ENCODE assay signal across 15 cellular contexts in genomic region chr14:104893435-104894207, GRCh38. TPM values are rescaled to one million over a fixed set of nuclear protein-coding genes. Genes with fewer than 3 reads are reported as not detected.
A peak's percentile ranks its signal among the peaks of the same experiment; 100 is the strongest.
DNase-seq lines count a peak whose midpoint lies in the region; ATAC-seq, FAIRE-seq and TF ChIP-seq lines count a peak whose summit lies in the region.
"Had no signal": no experiment of that assay in that cellular context is flagged by ENCODE, and none has a peak within 500 bp of the region (broad histone marks: within the 10 kb centered on the region; RNA-seq: fewer than 3 reads in every experiment).

No MANE protein-coding gene starts in this region.

- H3K27me3 Mint-ChIP-seq in activated CD4-positive, alpha-beta T cell treated with anti-CD3 and anti-CD28 coated beads for 36 hours, result no peaks in the 10 kb centered on the region
- no peaks in the 10 kb centered on the region for H3K27me3 Mint-ChIP-seq in activated CD4-positive, alpha-beta T cell treated with anti-CD3 and anti-CD28 coated beads, Interleukin-2, amount 10 ng/mL, durations not matched to agents 24 days and 14 days
- H3K27me3 Mint-ChIP-seq in neural progenitor cell (ENCODE audit: insufficient read depth, low read depth), result peaks cover 2% of the 10 kb centered on the region
- peaks cover 0 to 3% of the 10 kb centered on the region in 2 donors for H3K27me3 Mint-ChIP-seq in effector memory CD8-positive, alpha-beta T cell

- no peaks in the 10 kb centered on the region for H3K4me1 Mint-ChIP-seq in activated CD4-positive, alpha-beta T cell treated with anti-CD3 and anti-CD28 coated beads for 36 hours
- H3K4me1 Mint-ChIP-seq in activated CD4-positive, alpha-beta T cell treated with anti-CD3 and anti-CD28 coated beads, Interleukin-2, amount 10 ng/mL, durations not matched to agents 24 days and 14 days, result peaks cover 3% of the 10 kb centered on the region
- H3K4me1 Mint-ChIP-seq in neural progenitor cell, result peaks cover 4% of the 10 kb centered on the region
- no peaks in the 10 kb centered on the region for H3K4me1 Mint-ChIP-seq in effector memory CD8-positive, alpha-beta T cell (ENCODE audit: low read depth in 2 of 2)

- H3K4me3 ChIP-seq in hepatocyte (no peak overlapping the region), small intestine (ENCODE audit: low read depth in 1 of 2, low read length in 2 of 2) (no peak overlapping the region), neural progenitor cell (no peak overlapping the region)
- H3K4me3 ChIP-seq: A549, esophagus muscularis mucosa had no signal

- FAIRE-seq in small intestine (lab: Jason Lieb, UNC), result no peak
- FAIRE-seq: A549, H1 had no signal

- H3K4me1 ChIP-seq in hepatocyte (ENCODE audit: insufficient read depth) (no peaks in the 10 kb centered on the region), small intestine (ENCODE audit: control insufficient read depth in 2 of 2, insufficient read depth in 1 of 2, low read depth in 1 of 2, low read length in 1 of 2) (no peaks in the 10 kb centered on the region), neural progenitor cell (peaks cover 7% of the 10 kb centered on the region)

- no peak overlapping the region for H3K4me3 Mint-ChIP-seq in activated CD4-positive, alpha-beta T cell treated with anti-CD3 and anti-CD28 coated beads for 36 hours
- H3K4me3 Mint-ChIP-seq in activated CD4-positive, alpha-beta T cell treated with anti-CD3 and anti-CD28 coated beads, Interleukin-2, amount 10 ng/mL, durations not matched to agents 24 days and 14 days, result no peak overlapping the region
- no peak overlapping the region for H3K4me3 Mint-ChIP-seq in neural progenitor cell
- H3K4me3 Mint-ChIP-seq in effector memory CD8-positive, alpha-beta T cell, result no peak overlapping the region

- TF ChIP-seq CTCF in hepatocyte (IDR thresholded peaks at IDR 0.05; ENCODE audit: poor library complexity) (no peak), neural progenitor cell (IDR thresholded peaks at IDR 0.05) (no peak)

- H4K20me1 ChIP-seq in hepatocyte (ENCODE audit: insufficient read depth, poor library complexity, severe bottlenecking), result no peaks in the 10 kb centered on the region
- no peaks in the 10 kb centered on the region for H4K20me1 ChIP-seq in neural progenitor cell (ENCODE audit: low read depth)

- H2AFZ ChIP-seq in hepatocyte, result no peak overlapping the region
- no peak overlapping the region for H2AFZ ChIP-seq in neural progenitor cell (replicated peaks)

- no peaks in the 10 kb centered on the region for H3K36me3 Mint-ChIP-seq in activated CD4-positive, alpha-beta T cell treated with anti-CD3 and anti-CD28 coated beads for 36 hours (ENCODE audit: low read depth)
- no peaks in the 10 kb centered on the region for H3K36me3 Mint-ChIP-seq in activated CD4-positive, alpha-beta T cell treated with anti-CD3 and anti-CD28 coated beads, Interleukin-2, amount 10 ng/mL, durations not matched to agents 24 days and 14 days (ENCODE audit: low read depth)
- H3K36me3 Mint-ChIP-seq in neural progenitor cell, result no peaks in the 10 kb centered on the region
- peaks cover 8% of the 10 kb centered on the region for H3K36me3 Mint-ChIP-seq in effector memory CD8-positive, alpha-beta T cell (ENCODE audit: insufficient read depth)

- H3K9me3 Mint-ChIP-seq in activated CD4-positive, alpha-beta T cell treated with anti-CD3 and anti-CD28 coated beads for 36 hours (ENCODE audit: low read depth), result no peaks in the 10 kb centered on the region
- peaks cover 3% of the 10 kb centered on the region for H3K9me3 Mint-ChIP-seq in activated CD4-positive, alpha-beta T cell treated with anti-CD3 and anti-CD28 coated beads, Interleukin-2, amount 10 ng/mL, durations not matched to agents 24 days and 14 days
- H3K9me3 Mint-ChIP-seq in neural progenitor cell, result no peaks in the 10 kb centered on the region
- H3K9me3 Mint-ChIP-seq in effector memory CD8-positive, alpha-beta T cell, result no peaks in the 10 kb centered on the region

- POLR2A ChIA-PET in activated CD4-positive, alpha-beta T cell treated with anti-CD3 and anti-CD28 coated beads for 36 hours (lab: Charles Lee), result no interaction called here

- H3K36me3 ChIP-seq in hepatocyte (replicated peaks; ENCODE audit: insufficient read depth, low read depth) (no peaks in the 10 kb centered on the region), small intestine (ENCODE audit: control insufficient read depth in 2 of 2, insufficient read depth in 2 of 2, low read length in 2 of 2) (peaks cover 0 to 3% of the 10 kb centered on the region in 2 donors), neural progenitor cell (no peaks in the 10 kb centered on the region)

- ATAC-seq in activated CD4-positive, alpha-beta T cell treated with anti-CD3 and anti-CD28 coated beads for 36 hours, result no peak
- no peak for ATAC-seq in GM21825 (IDR thresholded peaks at IDR 0.05; ENCODE audit: unreplicated experiment)
- no peak for ATAC-seq in effector memory CD8-positive, alpha-beta T cell (replicated peaks)

- H3K27me3 ChIP-seq in hepatocyte, result no peaks in the 10 kb centered on the region
- H3K27me3 ChIP-seq in small intestine (ENCODE audit: control insufficient read depth in 2 of 2, insufficient read depth in 2 of 2, low read length in 2 of 2), result no peaks in the 10 kb centered on the region
- no peaks in the 10 kb centered on the region for H3K27me3 ChIP-seq in neural progenitor cell
- H3K27me3 ChIP-seq: esophagus muscularis mucosa had no signal

- H3K4me2 ChIP-seq in hepatocyte, result no peak overlapping the region
- H3K4me2 ChIP-seq in neural progenitor cell, result no peak overlapping the region
- H3K4me2 ChIP-seq: A549 had no signal

- H3K9me2 ChIP-seq in hepatocyte (replicated peaks; ENCODE audit: insufficient read depth), result no peaks in the 10 kb centered on the region

- CTCF ChIA-PET in activated CD4-positive, alpha-beta T cell treated with anti-CD3 and anti-CD28 coated beads for 36 hours (lab: Charles Lee), result interaction anchor here (0.5 kb wide), 1 partner anchor 10 kb away, joined by 3 read pairs; no protein-coding TSS in a partner anchor

- peak; percentile 5 for DNase-seq in activated CD4-positive, alpha-beta T cell treated with anti-CD3 and anti-CD28 coated beads for 36 hours
- no peak for DNase-seq in activated CD4-positive, alpha-beta T cell treated with anti-CD3 and anti-CD28 coated beads, Interleukin-2, amount 10 ng/mL, durations not matched to agents 24 days and 14 days
- DNase-seq in NCI-H69 (lab: John Stamatoyannopoulos, UW) (peak; percentile 43), hepatocyte (ENCODE audit: low spot score) (peak; percentile 5), small intestine (peak; percentile 79), neural progenitor cell (ENCODE audit: low spot score) (no peak)
- no peak for DNase-seq in effector memory CD8-positive, alpha-beta T cell
- DNase-seq: activated T-cell treated with anti-CD3 and anti-CD28 coated beads for 4 hours, NCI-H2081 treated with DMSO at 0.1 percent for 48 hours had no signal

- intact Hi-C loops in activated CD4-positive, alpha-beta T cell treated with anti-CD3 and anti-CD28 coated beads for 36 hours (cut with DNase I, micrococcal nuclease), result no loop called here
- intact Hi-C loops in activated CD4-positive, alpha-beta T cell treated with anti-CD3 and anti-CD28 coated beads, Interleukin-2, amount 10 ng/mL, durations not matched to agents 24 days and 14 days (cut with micrococcal nuclease), result no loop called here

- H3K9ac ChIP-seq in neural progenitor cell, result no peak overlapping the region

- H3F3A ChIP-seq in neural progenitor cell (ENCODE audit: low read depth), result no peaks in the 10 kb centered on the region

- WGBS in hepatocyte (ENCODE audit: low lambda C conversion rate, missing lambda C conversion rate), result 92% methylated on average over 33 of the region's 39 CpGs
- 25 to 60% (median 44%) methylated on average over 39 of the region's 39 CpGs for WGBS in small intestine, 3 donors

- no peaks in the 10 kb centered on the region for H3K79me2 ChIP-seq in hepatocyte
- no peaks in the 10 kb centered on the region for H3K79me2 ChIP-seq in neural progenitor cell (ENCODE audit: low read depth)

- no peak overlapping the region for H3K27ac Mint-ChIP-seq in activated CD4-positive, alpha-beta T cell treated with anti-CD3 and anti-CD28 coated beads for 36 hours
- H3K27ac Mint-ChIP-seq in activated CD4-positive, alpha-beta T cell treated with anti-CD3 and anti-CD28 coated beads, Interleukin-2, amount 10 ng/mL, durations not matched to agents 24 days and 14 days, result no peak overlapping the region
- H3K27ac Mint-ChIP-seq in neural progenitor cell, result no peak overlapping the region
- no peak overlapping the region for H3K27ac Mint-ChIP-seq in effector memory CD8-positive, alpha-beta T cell

- H3K9me3 ChIP-seq in hepatocyte (ENCODE audit: low read depth), result no peaks in the 10 kb centered on the region
- H3K9me3 ChIP-seq in small intestine (ENCODE audit: control insufficient read depth, low read depth), result no peaks in the 10 kb centered on the region
- H3K9me3 ChIP-seq in neural progenitor cell (ENCODE audit: low read depth), result no peaks in the 10 kb centered on the region
- H3K9me3 ChIP-seq: A549, esophagus muscularis mucosa had no signal

- H3K27ac ChIP-seq in hepatocyte (no peak overlapping the region), small intestine (ENCODE audit: low read depth in 1 of 2, low read length in 1 of 2) (no peak overlapping the region), neural progenitor cell (no peak overlapping the region)
- H3K27ac ChIP-seq: A549, esophagus muscularis mucosa, HL-60 had no signal

RNA-seq across cellular contexts. Expression of gene CEP170B, which starts 28.6 kb away (rescaled TPM):
- 1 to 10 TPM; 3.9 to 4.0 TPM for total RNA-seq in activated CD4-positive, alpha-beta T cell treated with anti-CD3 and anti-CD28 coated beads for 36 hours
- total RNA-seq in activated CD4-positive, alpha-beta T cell treated with anti-CD3 and anti-CD28 coated beads, Interleukin-2, amount 10 ng/mL, durations not matched to agents 24 days and 14 days, result 8.3 and 9.0 TPM in 2 replicates
- total RNA-seq in hepatocyte, result 12.0 and 20.3 TPM in 2 replicates
- polyA plus RNA-seq in hepatocyte, result 7.6 and 9.5 TPM in 2 replicates
- 10 to 100 TPM; 24.9 to 33.9 (median 32.7) TPM for polyA plus RNA-seq in small intestine
- 3.0 and 13.7 TPM in 2 replicates for total RNA-seq in neural progenitor cell (ENCODE audit: low replicate concordance)

RNA-seq across cellular contexts. Expression of gene PLD4, which starts 31.1 kb away (rescaled TPM):
- not detected for total RNA-seq in activated CD4-positive, alpha-beta T cell treated with anti-CD3 and anti-CD28 coated beads for 36 hours
- 0.07 and 0.21 TPM in 2 replicates for total RNA-seq in activated CD4-positive, alpha-beta T cell treated with anti-CD3 and anti-CD28 coated beads, Interleukin-2, amount 10 ng/mL, durations not matched to agents 24 days and 14 days
- total RNA-seq in hepatocyte, result not detected in 2 replicates
- polyA plus RNA-seq in hepatocyte, result 0.77 and 1.1 TPM in 2 replicates
- polyA plus RNA-seq in small intestine, result 1 to 10 TPM in 1 of 3 donors, under 1 TPM in 1, not detected in 1; 0.42 to 1.4 TPM
- total RNA-seq in neural progenitor cell (ENCODE audit: low replicate concordance), result not detected in 2 replicates
- total RNA-seq: H1 had no signal
- polyA plus RNA-seq: neural cell had no signal

Comparison
In these comparisons a context has a peak if more than half of its experiments do, and no peak if none do; other contexts are left out.
1. DNase-seq: peak in activated CD4-positive, alpha-beta T cell treated with anti-CD3 and anti-CD28 coated beads for 36 hours (single experiment), NCI-H69 (single experiment), hepatocyte (single experiment) and small intestine (single experiment); none in activated CD4-positive, alpha-beta T cell treated with anti-CD3 and anti-CD28 coated beads, Interleukin-2, amount 10 ng/mL, durations not matched to agents 24 days and 14 days (single experiment), neural progenitor cell (single experiment) and effector memory CD8-positive, alpha-beta T cell (0 of 3).